Comparison of ENCODE assay signal across 4 cellular contexts in genomic region chr1:3518756-3519155, GRCh38.
"Had no signal": no experiment of that assay in that cellular context is flagged by ENCODE, and none has a peak within 500 bp of the region (broad histone marks: within the 10 kb centered on the region; RNA-seq: fewer than 3 reads in every experiment).

No MANE protein-coding gene starts in this region.

- DNase-seq: H9, HCEC 1CT had no signal

- H2AFZ ChIP-seq: GM23338 had no signal

- H3K27ac ChIP-seq: HL-60 had no signal

- H3K4me2 ChIP-seq: GM23338 had no signal

- H3K4me3 ChIP-seq: GM23338 had no signal
